Comparison of ENCODE assay signal across 27 cellular contexts in the genomic region with DNA sequence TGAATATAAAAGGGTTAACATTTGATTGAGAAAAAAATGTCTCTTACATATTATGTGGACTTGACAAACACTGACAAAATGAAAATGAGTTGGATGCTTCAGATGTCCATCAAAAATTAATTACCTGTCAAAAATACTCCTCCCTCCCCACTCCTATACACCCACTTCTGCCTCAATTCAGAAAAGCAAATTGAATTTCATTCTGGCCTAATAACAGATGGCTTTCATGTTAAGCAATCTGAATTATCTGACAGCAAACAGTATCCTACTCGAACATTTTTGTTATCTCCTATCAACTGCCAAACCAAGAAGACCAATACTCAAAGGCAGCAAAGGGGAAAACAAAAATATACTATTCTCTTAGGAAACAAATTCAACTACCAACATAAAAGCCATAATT.
"Had no signal": no experiment of that assay in that cellular context is flagged by ENCODE, and none has a peak within 500 bp of the region (broad histone marks: within the 10 kb centered on the region; RNA-seq: fewer than 3 reads in every experiment).

No MANE protein-coding gene starts in this region.

- H3K27me3 ChIP-seq: adrenal gland, body of pancreas, colonic mucosa, esophagus squamous epithelium, gastroesophageal sphincter had no signal

- H3K4me3 Mint-ChIP-seq: activated CD4-positive, alpha-beta memory T cell treated with anti-CD3 and anti-CD28 coated beads for 36 hours; activated CD4-positive, alpha-beta T cell treated with anti-CD3 and anti-CD28 coated beads for 36 hours; activated CD4-positive, alpha-beta T cell treated with anti-CD3 and anti-CD28 coated beads, Interleukin-2, amount 10 ng/mL, durations not matched to agents 24 days and 14 days; activated CD8-positive, alpha-beta T cell treated with anti-CD3 and anti-CD28 coated beads, Interleukin-2, amount 10 ng/mL, durations not matched to agents 7 days and 5 days; activated naive CD8-positive, alpha-beta T cell; activated naive CD8-positive, alpha-beta T cell treated with anti-CD3 and anti-CD28 coated beads, Interleukin-2, amount 50 U/mL, for 24 hours; activated T-cell treated with anti-CD3 and anti-CD28 coated beads, Interleukin-2, amount 50 U/mL, for 4 hours; activated T-helper 17 cell treated with anti-CD3 and anti-CD28 coated beads, Interleukin-2, amount 50 U/mL, for 72 hours had no signal

- H3K27ac ChIP-seq: adrenal gland, body of pancreas, colonic mucosa, epithelial cell of prostate, esophagus squamous epithelium, gastroesophageal sphincter had no signal

- H3K9me3 Mint-ChIP-seq: activated CD4-positive, alpha-beta memory T cell treated with anti-CD3 and anti-CD28 coated beads for 36 hours; activated naive CD8-positive, alpha-beta T cell treated with anti-CD3 and anti-CD28 coated beads, Interleukin-2, amount 50 U/mL, for 24 hours; activated T-cell treated with anti-CD3 and anti-CD28 coated beads, Interleukin-2, amount 50 U/mL, for 4 hours; activated T-helper 17 cell treated with anti-CD3 and anti-CD28 coated beads, Interleukin-2, amount 50 U/mL, for 72 hours had no signal

- FAIRE-seq: endometrium had no signal

- H3K27ac Mint-ChIP-seq: activated CD4-positive, alpha-beta memory T cell treated with anti-CD3 and anti-CD28 coated beads for 36 hours; activated CD4-positive, alpha-beta T cell treated with anti-CD3 and anti-CD28 coated beads for 36 hours; activated CD4-positive, alpha-beta T cell treated with anti-CD3 and anti-CD28 coated beads, Interleukin-2, amount 10 ng/mL, durations not matched to agents 24 days and 14 days; activated CD8-positive, alpha-beta T cell treated with anti-CD3 and anti-CD28 coated beads, Interleukin-2, amount 10 ng/mL, durations not matched to agents 7 days and 5 days; activated naive CD8-positive, alpha-beta T cell; activated naive CD8-positive, alpha-beta T cell treated with anti-CD3 and anti-CD28 coated beads, Interleukin-2, amount 50 U/mL, for 24 hours; activated T-helper 17 cell treated with anti-CD3 and anti-CD28 coated beads, Interleukin-2, amount 50 U/mL, for 72 hours had no signal

- ATAC-seq: activated CD4-positive, alpha-beta T cell treated with anti-CD3 and anti-CD28 coated beads for 36 hours; activated CD8-positive, alpha-beta T cell treated with anti-CD3 and anti-CD28 coated beads, Interleukin-2, amount 10 ng/mL, durations not matched to agents 7 days and 5 days; activated naive CD8-positive, alpha-beta T cell treated with anti-CD3 and anti-CD28 coated beads, Interleukin-2, amount 50 U/mL, for 24 hours; activated T-cell treated with anti-CD3 and anti-CD28 coated beads, Interleukin-2, amount 50 U/mL, for 4 hours; activated T-helper 17 cell treated with anti-CD3 and anti-CD28 coated beads, Interleukin-2, amount 50 U/mL, for 72 hours; body of pancreas; gastroesophageal sphincter had no signal

- H3K9me3 ChIP-seq: adrenal gland, body of pancreas, colonic mucosa, esophagus squamous epithelium, gastroesophageal sphincter had no signal

- DNase-seq: activated CD4-positive, alpha-beta memory T cell treated with anti-CD3 and anti-CD28 coated beads for 36 hours; activated CD4-positive, alpha-beta T cell treated with anti-CD3 and anti-CD28 coated beads for 36 hours; activated CD4-positive, alpha-beta T cell treated with anti-CD3 and anti-CD28 coated beads, Interleukin-2, amount 10 ng/mL, durations not matched to agents 24 days and 14 days; activated CD4-positive, CD25-positive, alpha-beta regulatory T cell; activated CD4-positive, CD25-positive, alpha-beta regulatory T cell treated with anti-CD3 and anti-CD28 coated beads, Interleukin-2, amount 50 U/mL, for 72 hours; activated CD8-positive, alpha-beta T cell treated with anti-CD3 and anti-CD28 coated beads, Interleukin-2, amount 10 ng/mL, durations not matched to agents 7 days and 5 days; activated effector memory CD4-positive, alpha-beta T cell treated with Interleukin-2 at 50 U/mL for 16 hours; activated gamma-delta T cell treated with Interleukin-2 at 50 U/mL for 16 hours; activated naive CD4-positive, alpha-beta T cell treated with anti-CD3 and anti-CD28 coated beads, Interleukin-2, amount 50 U/mL, for 16 hours; activated naive CD4-positive, alpha-beta T cell treated with Interleukin-2 at 50 U/mL for 16 hours; activated naive CD8-positive, alpha-beta T cell treated with anti-CD3 and anti-CD28 coated beads, Interleukin-2, amount 50 U/mL, for 24 hours; activated T-cell treated with anti-CD3 and anti-CD28 coated beads, Interleukin-2, amount 50 U/mL, for 4 hours; adrenal gland; amygdala; aorta; body of pancreas; caudate nucleus; colonic mucosa; effector CD8-positive, alpha-beta T cell; esophagus squamous epithelium; foreskin melanocyte; T-helper 2 cell had no signal

- H3K27me3 Mint-ChIP-seq: activated CD4-positive, alpha-beta memory T cell treated with anti-CD3 and anti-CD28 coated beads for 36 hours; activated CD4-positive, alpha-beta T cell treated with anti-CD3 and anti-CD28 coated beads for 36 hours; activated CD4-positive, alpha-beta T cell treated with anti-CD3 and anti-CD28 coated beads, Interleukin-2, amount 10 ng/mL, durations not matched to agents 24 days and 14 days; activated naive CD8-positive, alpha-beta T cell; activated naive CD8-positive, alpha-beta T cell treated with anti-CD3 and anti-CD28 coated beads, Interleukin-2, amount 50 U/mL, for 24 hours; activated T-helper 17 cell treated with anti-CD3 and anti-CD28 coated beads, Interleukin-2, amount 50 U/mL, for 72 hours had no signal
